Comparison of ENCODE assay signal across 31 cellular contexts in the genomic region with DNA sequence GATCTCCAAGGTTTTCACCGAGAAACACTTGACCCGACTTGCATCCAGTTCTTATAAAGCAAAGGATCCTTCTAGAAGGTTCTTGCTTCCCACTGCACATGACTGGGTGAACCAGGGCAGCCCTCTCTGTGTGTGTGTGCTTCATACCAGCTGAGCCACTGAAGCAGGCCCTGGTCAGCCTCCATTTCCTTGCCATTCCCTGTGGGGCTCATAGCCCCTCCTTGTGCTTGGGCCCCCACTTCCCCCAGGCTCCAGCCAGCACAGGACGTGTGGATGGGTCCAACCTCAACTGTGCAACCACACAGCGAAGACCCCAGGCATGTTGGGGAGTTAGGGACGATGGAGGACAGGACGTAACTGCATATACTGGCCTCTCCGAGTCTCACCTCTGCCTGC. TPM values are rescaled to one million over a fixed set of nuclear protein-coding genes. Genes with fewer than 3 reads are reported as not detected.
DNase-seq lines count a peak whose midpoint lies in the region; ATAC-seq and TF ChIP-seq lines count a peak whose summit lies in the region.
"Had no signal": no experiment of that assay in that cellular context is flagged by ENCODE, and none has a peak within 500 bp of the region (broad histone marks: within the 10 kb centered on the region; RNA-seq: fewer than 3 reads in every experiment).

No MANE protein-coding gene starts in this region.

- no peaks in the 10 kb centered on the region for H3K27me3 ChIP-seq in tibial artery
- H3K27me3 ChIP-seq: hepatocyte had no signal

- H3K27ac ChIP-seq in tibial artery: no peak overlapping the region
- H3K27ac ChIP-seq: coronary artery, GM23248, hepatocyte had no signal

- H3K9me3 Mint-ChIP-seq in chondrocyte (ENCODE audit: low read depth): no peaks in the 10 kb centered on the region
- H3K9me3 Mint-ChIP-seq in neural crest cell: no peaks in the 10 kb centered on the region
- no peaks in the 10 kb centered on the region for H3K9me3 Mint-ChIP-seq in stimulated activated naive B cell treated with anti-CD40 and anti-IgM and Interleukin-4, amounts not matched to agents 10 μg/mL and 1 μg/mL and 100 μg/mL, for 72 hours
- H3K9me3 Mint-ChIP-seq: effector memory CD8-positive, alpha-beta T cell; HFFc6 had no signal

- H3K4me3 ChIP-seq in tibial artery: no peak overlapping the region
- H3K4me3 ChIP-seq: coronary artery, GM23248, hepatocyte had no signal

- ATAC-seq in stimulated activated naive B cell treated with anti-CD40 and anti-IgM and Interleukin-4, amounts not matched to agents 10 μg/mL and 1 μg/mL and 100 μg/mL, for 72 hours (replicated peaks): no peak
- ATAC-seq in HG03108 (IDR thresholded peaks at IDR 0.05; ENCODE audit: unreplicated experiment): no peak
- ATAC-seq: effector memory CD8-positive, alpha-beta T cell; esophagus mucosa; left ventricle myocardium superior had no signal

- H3K36me3 Mint-ChIP-seq in chondrocyte (ENCODE audit: low read depth): no peaks in the 10 kb centered on the region
- H3K36me3 Mint-ChIP-seq in neural crest cell (ENCODE audit: low read depth): no peaks in the 10 kb centered on the region
- no peaks in the 10 kb centered on the region for H3K36me3 Mint-ChIP-seq in stimulated activated naive B cell treated with anti-CD40 and anti-IgM and Interleukin-4, amounts not matched to agents 10 μg/mL and 1 μg/mL and 100 μg/mL, for 72 hours
- H3K36me3 Mint-ChIP-seq: CD4-positive, alpha-beta memory T cell had no signal

- H3K27me3 Mint-ChIP-seq in chondrocyte (ENCODE audit: low read depth) (peaks cover 15% of the 10 kb centered on the region), neural crest cell (ENCODE audit: low read depth) (no peaks in the 10 kb centered on the region)
- peaks cover 25% of the 10 kb centered on the region in 2 donors for H3K27me3 Mint-ChIP-seq in stimulated activated naive B cell treated with anti-CD40 and anti-IgM and Interleukin-4, amounts not matched to agents 10 μg/mL and 1 μg/mL and 100 μg/mL, for 72 hours

- peak; percentile 28 for DNase-seq in activated CD8-positive, alpha-beta memory T cell treated with anti-CD3 and anti-CD28 coated beads for 24 hours
- DNase-seq in activated CD8-positive, alpha-beta memory T cell treated with anti-CD3 and anti-CD28 coated beads, Interleukin-2, amount 50 U/mL, for 4 hours: no peak
- DNase-seq in chondrocyte (ENCODE audit: low spot score): peak; percentile 46
- no peak for DNase-seq in neural crest cell (ENCODE audit: low read depth, low spot score)
- DNase-seq in tibial artery: peak; percentile 17 to 61
- no peak for DNase-seq in stimulated activated naive B cell treated with anti-CD40 and anti-IgM and Interleukin-4, amounts not matched to agents 10 μg/mL and 1 μg/mL and 100 μg/mL, for 72 hours
- no peak for DNase-seq in GM10248 (ENCODE audit: extremely low spot score)
- DNase-seq: activated CD4-positive, alpha-beta T cell treated with anti-CD3 and anti-CD28 coated beads, Interleukin-2, amount 50 U/mL, for 1 hour; activated naive CD4-positive, alpha-beta T cell; AML-193; CD4-positive, alpha-beta memory T cell; DMS153; effector memory CD8-positive, alpha-beta T cell; foreskin melanocyte; GM23248; HFFc6; NCI-H1105 treated with DMSO at 0.1 percent for 48 hours; NCI-H2029 treated with DMSO at 0.1 percent for 48 hours; NCI-H82; SK-N-SH; stimulated activated CD4-positive, alpha-beta T cell treated with anti-CD3 and anti-CD28 coated beads, Interleukin-4, amount 100 ng/mL, for 24 hours; stimulated activated naive CD4-positive, alpha-beta T cell; T-helper 2 cell; trophoblast cell had no signal

- TF ChIP-seq CTCF in chondrocyte (IDR thresholded peaks at IDR 0.05) (no peak), neural crest cell (conservative IDR thresholded peaks at IDR 0.05) (no peak), tibial artery (IDR thresholded peaks at IDR 0.05) (no peak), GM10248 (IDR thresholded peaks at IDR 0.05; ENCODE audit: control extremely low read depth, extremely low read depth, low read depth, missing control alignments) (no peak)

- CTCF ChIA-PET in GM10248 (lab: Yijun Ruan, JAX): no interaction called here

- intact Hi-C loops in tibial artery (cut with DNase I; ENCODE audit: low total_unique reads): no loop called here

- H3K4me3 Mint-ChIP-seq in chondrocyte (ENCODE audit: unreplicated experiment) (no peak overlapping the region), neural crest cell (no peak overlapping the region)
- no peak overlapping the region for H3K4me3 Mint-ChIP-seq in stimulated activated naive B cell treated with anti-CD40 and anti-IgM and Interleukin-4, amounts not matched to agents 10 μg/mL and 1 μg/mL and 100 μg/mL, for 72 hours
- H3K4me3 Mint-ChIP-seq: CD4-positive, alpha-beta memory T cell; effector memory CD8-positive, alpha-beta T cell; HFFc6 had no signal

- POLR2A ChIA-PET in GM10248 (lab: Yijun Ruan, JAX): no interaction called here

- H3K36me3 ChIP-seq in tibial artery: peaks cover 66 to 70% (median 67%) of the 10 kb centered on the region in 3 donors

- no peaks in the 10 kb centered on the region for H3K4me1 Mint-ChIP-seq in chondrocyte (ENCODE audit: low read depth)
- peaks cover 16% of the 10 kb centered on the region for H3K4me1 Mint-ChIP-seq in neural crest cell
- no peaks in the 10 kb centered on the region for H3K4me1 Mint-ChIP-seq in stimulated activated naive B cell treated with anti-CD40 and anti-IgM and Interleukin-4, amounts not matched to agents 10 μg/mL and 1 μg/mL and 100 μg/mL, for 72 hours
- H3K4me1 Mint-ChIP-seq: CD4-positive, alpha-beta memory T cell had no signal

- H3K9me3 ChIP-seq in tibial artery: peaks cover 0 to 8% (median 2%) of the 10 kb centered on the region in 3 donors
- H3K9me3 ChIP-seq: SK-N-SH had no signal

- H3K4me1 ChIP-seq in tibial artery: peaks cover 0 to 50% (median 11%) of the 10 kb centered on the region in 4 donors

- no peak overlapping the region for H3K27ac Mint-ChIP-seq in chondrocyte (ENCODE audit: unreplicated experiment)
- H3K27ac Mint-ChIP-seq in neural crest cell (ENCODE audit: unreplicated experiment): peak overlapping the region; percentile 83
- no peak overlapping the region for H3K27ac Mint-ChIP-seq in stimulated activated naive B cell treated with anti-CD40 and anti-IgM and Interleukin-4, amounts not matched to agents 10 μg/mL and 1 μg/mL and 100 μg/mL, for 72 hours
- H3K27ac Mint-ChIP-seq: CD4-positive, alpha-beta memory T cell; effector memory CD8-positive, alpha-beta T cell; HFFc6 had no signal

RNA-seq across cellular contexts. Expression of a gene that starts 15.5 kb away (rescaled TPM):
- total RNA-seq in chondrocyte (0.41 to 1.8 TPM (median 1.3 TPM) in 3 replicates), neural crest cell (18.0 and 19.3 TPM in 2 replicates)
- total RNA-seq: mononuclear cell had no signal

RNA-seq across cellular contexts. Expression of a gene that starts 53.0 kb away (rescaled TPM):
- total RNA-seq in chondrocyte (not detected in 3 replicates), neural crest cell (1.1 and 1.7 TPM in 2 replicates)
- total RNA-seq: A172; CD4-positive, alpha-beta memory T cell; esophagus mucosa; GM23248; hepatocyte; HFFc6; left ventricle myocardium superior; mononuclear cell had no signal

Comparison
In these comparisons a context has a peak if more than half of its experiments do, and no peak if none do; other contexts are left out.
1. DNase-seq: peak in activated CD8-positive, alpha-beta memory T cell treated with anti-CD3 and anti-CD28 coated beads for 24 hours (single experiment), chondrocyte (single experiment) and tibial artery (2 of 2); none in activated CD8-positive, alpha-beta memory T cell treated with anti-CD3 and anti-CD28 coated beads, Interleukin-2, amount 50 U/mL, for 4 hours (single experiment), neural crest cell (single experiment), stimulated activated naive B cell treated with anti-CD40 and anti-IgM and Interleukin-4, amounts not matched to agents 10 μg/mL and 1 μg/mL and 100 μg/mL, for 72 hours (single experiment) and GM10248 (single experiment).